In genomic region chr16:9316615-9317014, GRCh38 we compare ENCODE assay signal across 1 cellular context.
TF ChIP-seq lines count a peak whose summit lies in the region.

No MANE protein-coding gene starts in this region.

TF ChIP-seq in HepG2, 621 proteins besides CTCF, POLR2A, EP300 and RAD21 (continued from another document):
- TF ChIP-seq ZNF609 (CRISPR knock-in tag; IDR thresholded peaks at IDR 0.05; ENCODE audit: borderline replicate concordance), result no peak
- no peak for TF ChIP-seq POLR2AphosphoS5 (IDR thresholded peaks at IDR 0.05; ENCODE audit: low read depth, low read length)
- TF ChIP-seq ZXDC (CRISPR knock-in tag; IDR thresholded peaks at IDR 0.05), result no peak
- peak; percentile 41 for TF ChIP-seq XRCC5 (optimal IDR thresholded peaks at IDR 0.05; ENCODE audit: low read length)
- no peak for TF ChIP-seq SMAD9 (CRISPR knock-in tag; IDR thresholded peaks at IDR 0.05)
- TF ChIP-seq KIAA2018 (CRISPR knock-in tag; IDR thresholded peaks at IDR 0.05; ENCODE audit: borderline replicate concordance), result no peak
- peak; percentile 83 for TF ChIP-seq TFE3 (CRISPR knock-in tag; IDR thresholded peaks at IDR 0.05)
- 0 out of 2 replicates have a peak, but pooled peaks have one; percentile 41 for TF ChIP-seq KDM1A (CRISPR knock-in tag; IDR thresholded peaks at IDR 0.05)
- no peak for TF ChIP-seq ZNF678 (CRISPR knock-in tag; IDR thresholded peaks at IDR 0.05)
- no peak for TF ChIP-seq ZNF383 (CRISPR knock-in tag; IDR thresholded peaks at IDR 0.05; ENCODE audit: borderline replicate concordance)
- TF ChIP-seq LRRFIP1 (CRISPR knock-in tag; conservative IDR thresholded peaks at IDR 0.05), result no peak
- TF ChIP-seq NCOA2 (CRISPR knock-in tag; IDR thresholded peaks at IDR 0.05), result peak; percentile 67
- no peak for TF ChIP-seq THAP8 (CRISPR knock-in tag; IDR thresholded peaks at IDR 0.05; ENCODE audit: borderline replicate concordance)
- no peak for TF ChIP-seq ZNF326 (CRISPR knock-in tag; IDR thresholded peaks at IDR 0.05; ENCODE audit: borderline replicate concordance)
- no peak for TF ChIP-seq JARID2 (CRISPR knock-in tag; IDR thresholded peaks at IDR 0.05; ENCODE audit: insufficient replicate concordance)
- no peak for TF ChIP-seq HOXA5 (CRISPR knock-in tag; IDR thresholded peaks at IDR 0.05)
- no peak for TF ChIP-seq ZNF281 (CRISPR knock-in tag; IDR thresholded peaks at IDR 0.05; ENCODE audit: borderline replicate concordance)
- TF ChIP-seq CBX2 (IDR thresholded peaks at IDR 0.05; ENCODE audit: low read depth, low read length), result no peak
- no peak for TF ChIP-seq CBX2 (CRISPR knock-in tag; IDR thresholded peaks at IDR 0.05; ENCODE audit: low read depth)
- no peak for TF ChIP-seq THYN1 (CRISPR knock-in tag; IDR thresholded peaks at IDR 0.05; ENCODE audit: borderline replicate concordance, low read depth)
- TF ChIP-seq NRL (CRISPR knock-in tag; IDR thresholded peaks at IDR 0.05; ENCODE audit: borderline replicate concordance), result no peak
- TF ChIP-seq ZFP90 (CRISPR knock-in tag; IDR thresholded peaks at IDR 0.05; ENCODE audit: borderline replicate concordance), result no peak
- no peak for TF ChIP-seq ZNF557 (CRISPR knock-in tag; IDR thresholded peaks at IDR 0.05)
- TF ChIP-seq CREB3 (CRISPR knock-in tag; IDR thresholded peaks at IDR 0.05), result no peak
- TF ChIP-seq TBP (CRISPR knock-in tag; IDR thresholded peaks at IDR 0.05), result no peak
- peak; percentile 60; the same call in 1 of the 2 replicates for TF ChIP-seq ZSCAN9 (CRISPR knock-in tag; IDR thresholded peaks at IDR 0.05; ENCODE audit: borderline replicate concordance)
- TF ChIP-seq MEF2D (CRISPR knock-in tag; IDR thresholded peaks at IDR 0.05), result peak; percentile 48; the same call in 1 of the 2 replicates
- TF ChIP-seq ZFP82 (CRISPR knock-in tag; IDR thresholded peaks at IDR 0.05; ENCODE audit: borderline replicate concordance), result no peak
- no peak for TF ChIP-seq MATR3 (CRISPR knock-in tag; IDR thresholded peaks at IDR 0.05)
- TF ChIP-seq IKZF4 (CRISPR knock-in tag; IDR thresholded peaks at IDR 0.05; ENCODE audit: borderline replicate concordance, low read depth, not compliant biosample characterization), result no peak
- TF ChIP-seq ZNF883 (CRISPR knock-in tag; IDR thresholded peaks at IDR 0.05; ENCODE audit: not compliant biosample characterization), result no peak
